1 cellular context compared by ENCODE assay signal in genomic region chr2:74425523-74425922, GRCh38.
TF ChIP-seq lines count a peak whose summit lies in the region.

No MANE protein-coding gene starts in this region.

TF ChIP-seq in GM23338, 12 proteins besides CTCF, POLR2A, EP300 and RAD21:
- TF ChIP-seq EZH2 (IDR thresholded peaks at IDR 0.05; ENCODE audit: low read depth, unreplicated experiment): no peak
TF ChIP-seq in GM23338: peak in this region for 0.
